ENCODE assay signal across 32 cellular contexts in genomic region chr13:111867657-111868056, GRCh38.
DNase-seq lines count a peak whose midpoint lies in the region; ATAC-seq, FAIRE-seq and TF ChIP-seq lines count a peak whose summit lies in the region.
"Had no signal": no experiment of that assay in that cellular context is flagged by ENCODE, and none has a peak within 500 bp of the region (broad histone marks: within the 10 kb centered on the region; RNA-seq: fewer than 3 reads in every experiment).

No MANE protein-coding gene starts in this region.

- H3K36me3 ChIP-seq in HepG2 (replicated peaks in 1 of 2; ENCODE audit: control insufficient read depth in 1 of 2, insufficient read depth in 2 of 2, low read length in 2 of 2) (no peaks in the 10 kb centered on the region), right lobe of liver (no peaks in the 10 kb centered on the region), K562 (ENCODE audit: control insufficient read depth, insufficient read depth, low read length) (no peaks in the 10 kb centered on the region)
- H3K36me3 ChIP-seq: BE2C; BLaER1; BLaER1 treated with 17β-estradiol and CSF1 and Interleukin-3, amounts not matched to agents 10 nM and 100 nM had no signal

- no peaks in the 10 kb centered on the region for H3K4me1 ChIP-seq in HepG2 (ENCODE audit: insufficient read depth, low read length)
- H3K4me1 ChIP-seq in right lobe of liver, result no peaks in the 10 kb centered on the region
- no peaks in the 10 kb centered on the region for H3K4me1 ChIP-seq in A549
- H3K4me1 ChIP-seq in K562 (replicated peaks in 1 of 2; ENCODE audit: control insufficient read depth in 2 of 2, insufficient read depth in 2 of 2, low read length in 2 of 2), result no peaks in the 10 kb centered on the region
- H3K4me1 ChIP-seq: BE2C; BLaER1; BLaER1 treated with 17β-estradiol and CSF1 and Interleukin-3, amounts not matched to agents 10 nM and 100 nM; Caco-2 had no signal

- POLR2A ChIA-PET in HepG2 (lab: Yijun Ruan, JAX), result no interaction called here
- POLR2A ChIA-PET in A549 (lab: Yijun Ruan, JAX), result no interaction called here
- POLR2A ChIA-PET in K562 (lab: Yijun Ruan, JAX), result no interaction called here

- TF ChIP-seq EP300 in HepG2 (IDR thresholded peaks at IDR 0.05; ENCODE audit: low read depth in 2 of 2, low read length in 2 of 2), result no peak
- no peak for TF ChIP-seq EP300 in HepG2 (CRISPR knock-in tag; IDR thresholded peaks at IDR 0.05; ENCODE audit: borderline replicate concordance)
- TF ChIP-seq EP300 in A549 (IDR thresholded peaks at IDR 0.05), result no peak
- TF ChIP-seq EP300 in K562 (IDR thresholded peaks at IDR 0.05; ENCODE audit: low read length), result no peak

- FAIRE-seq in HepG2 (lab: Jason Lieb, UNC) (no peak), A549 (lab: Jason Lieb, UNC) (no peak), K562 (lab: Jason Lieb, UNC) (no peak)
- FAIRE-seq: A204.1, D721Med had no signal

- H3K4me2 ChIP-seq in HepG2 (ENCODE audit: low read depth, low read length) (no peak overlapping the region), A549 (no peak overlapping the region), K562 (ENCODE audit: insufficient read depth, low read length) (no peak overlapping the region)
- H3K4me2 ChIP-seq: BLaER1; BLaER1 treated with 17β-estradiol and CSF1 and Interleukin-3, amounts not matched to agents 10 nM and 100 nM had no signal

- H4K20me1 ChIP-seq in HepG2 (ENCODE audit: insufficient read depth, low read length), result no peaks in the 10 kb centered on the region
- H4K20me1 ChIP-seq in K562 (replicated peaks; ENCODE audit: control insufficient read depth, insufficient read depth, low read length), result no peaks in the 10 kb centered on the region
- H4K20me1 ChIP-seq: BLaER1; BLaER1 treated with 17β-estradiol and CSF1 and Interleukin-3, amounts not matched to agents 10 nM and 100 nM had no signal

- H3K27me3 ChIP-seq in HepG2 (ENCODE audit: control insufficient read depth in 1 of 2, insufficient read depth in 2 of 2, low read length in 2 of 2) (peaks cover 2 to 35% of the 10 kb centered on the region in 2 experiments; a peak in 3 of 5 replicates), right lobe of liver (no peaks in the 10 kb centered on the region), K562 (ENCODE audit: control insufficient read depth in 2 of 2, insufficient read depth in 2 of 2, low read length in 2 of 2) (peaks cover 0 to 9% of the 10 kb centered on the region in 2 experiments; a peak in 2 of 5 replicates)
- H3K27me3 ChIP-seq: BLaER1; BLaER1 treated with 17β-estradiol and CSF1 and Interleukin-3, amounts not matched to agents 10 nM and 100 nM had no signal

- TF ChIP-seq POLR2A in HepG2 (IDR thresholded peaks at IDR 0.05; ENCODE audit: insufficient read depth in 1 of 2, low read depth in 2 of 2, low read length in 2 of 2), result no peak
- TF ChIP-seq POLR2A in right lobe of liver (IDR thresholded peaks at IDR 0.05), result no peak
- no peak for TF ChIP-seq POLR2A in A549 (IDR thresholded peaks at IDR 0.05; ENCODE audit: low read length)
- no peak for TF ChIP-seq POLR2A in K562 (conservative IDR thresholded peaks at IDR 0.05)

- H3K9me1 ChIP-seq in K562 (ENCODE audit: control insufficient read depth, insufficient read depth, low read length), result no peaks in the 10 kb centered on the region

- ATAC-seq in HepG2, result no peak
- ATAC-seq in right lobe of liver, result no peak
- ATAC-seq in A549, result no peak
- ATAC-seq in K562, result no peak
- ATAC-seq: CD8-positive, alpha-beta T cell had no signal

- intact Hi-C loops in HepG2 (cut with micrococcal nuclease; ENCODE audit: unreplicated experiment), result no loop called here
- intact Hi-C loops in right lobe of liver (cut with DNase I), result no loop called here
- intact Hi-C loops in K562 (cut with micrococcal nuclease), result no loop called here

- no peaks in the 10 kb centered on the region for H3K9me3 ChIP-seq in HepG2 (ENCODE audit: low read length)
- no peaks in the 10 kb centered on the region for H3K9me3 ChIP-seq in right lobe of liver
- H3K9me3 ChIP-seq in A549, result no peaks in the 10 kb centered on the region
- no peaks in the 10 kb centered on the region for H3K9me3 ChIP-seq in K562 (replicated peaks; ENCODE audit: control insufficient read depth, insufficient read depth, low read depth, low read length)
- H3K9me3 ChIP-seq: BE2C had no signal

- H3K79me2 ChIP-seq in HepG2 (ENCODE audit: insufficient read depth, low read length) (no peaks in the 10 kb centered on the region), K562 (ENCODE audit: control insufficient read depth, insufficient read depth, low read length) (no peaks in the 10 kb centered on the region)

- DNase-seq in HepG2 (ENCODE audit: low spot score) (no peak), right lobe of liver (no peak), A549 (ENCODE audit: low read depth in 1 of 2, low spot score in 1 of 2) (no peak), K562 (ENCODE audit: extremely low read depth in 1 of 4, low spot score in 3 of 4) (no peak), NAMALWA (ENCODE audit: low spot score) (no peak), dermis blood vessel endothelial cell (no peak)
- DNase-seq: 8988T; ACHN; AML-193; BE2C; C1 segment of cervical spinal cord; Caco-2; Calu3; CD4-positive, alpha-beta memory T cell; CD4-positive, alpha-beta T cell; CD4-positive, CD25-positive, alpha-beta regulatory T cell; CD8-positive, alpha-beta memory T cell; CD8-positive, alpha-beta T cell; COR-L47; DMS 273 treated with DMSO at 0.1 percent for 48 hours; DMS153; DMS53; DMS79; DMS79 treated with DMSO at 0.1 percent for 48 hours; DND-41; EL had no signal

- H3K9ac ChIP-seq in HepG2 (ENCODE audit: insufficient read depth, low read depth, low read length), result no peak overlapping the region
- no peak overlapping the region for H3K9ac ChIP-seq in K562 (ENCODE audit: insufficient read depth in 1 of 2, low read depth in 2 of 2, low read length in 2 of 2)
- H3K9ac ChIP-seq: BLaER1; BLaER1 treated with 17β-estradiol and CSF1 and Interleukin-3, amounts not matched to agents 10 nM and 100 nM had no signal

- H3K27ac ChIP-seq in HepG2 (ENCODE audit: extremely low read length, insufficient read depth, low read length), result no peak overlapping the region
- no peak overlapping the region for H3K27ac ChIP-seq in right lobe of liver
- H3K27ac ChIP-seq in A549, result no peak overlapping the region
- H3K27ac ChIP-seq in K562 (ENCODE audit: extremely low read depth, low read depth, low read length), result no peak overlapping the region
- H3K27ac ChIP-seq: 22Rv1; BLaER1; BLaER1 treated with 17β-estradiol and CSF1 and Interleukin-3, amounts not matched to agents 10 nM and 100 nM; C4-2B had no signal

- CTCF ChIA-PET in HepG2 (lab: Yijun Ruan, JAX; ENCODE audit: low intra/inter-chr PET ratio, low total read pairs) (no interaction called here), A549 (lab: Yijun Ruan, JAX) (interaction anchor here (1.6 to 2.1 kb wide), 2 partner anchors 12 to 14 kb away, joined by 3 to 4 read pairs; no protein-coding TSS in a partner anchor), K562 (lab: Yijun Ruan, JAX; ENCODE audit: low intra/inter-chr PET ratio) (no interaction called here)

- BruUV-seq in HepG2 (replicated peaks; lab: Mats Ljungman, UMichigan), result no TSS peak
- BruUV-seq in K562 (replicated peaks; lab: Mats Ljungman, UMichigan), result no TSS peak

- in situ Hi-C loops in HepG2 (cut with HindIII; ENCODE audit: extremely low pct_ligation_motif_present, low pct_unique_long_range_greater_than_20kb) (no loop called here), K562 (cut with MboI) (no loop called here)

- H3K4me3 ChIP-seq in HepG2 (replicated peaks in 1 of 3; ENCODE audit: insufficient read depth in 1 of 3, low read depth in 2 of 3, low read length in 3 of 3), result no peak overlapping the region
- no peak overlapping the region for H3K4me3 ChIP-seq in right lobe of liver
- no peak overlapping the region for H3K4me3 ChIP-seq in A549
- no peak overlapping the region for H3K4me3 ChIP-seq in K562
- H3K4me3 ChIP-seq: BLaER1; BLaER1 treated with 17β-estradiol and CSF1 and Interleukin-3, amounts not matched to agents 10 nM and 100 nM had no signal

- TF ChIP-seq CTCF in HepG2 (CRISPR knock-in tag; IDR thresholded peaks at IDR 0.05) (no peak), right lobe of liver (IDR thresholded peaks at IDR 0.05) (no peak), A549 (IDR thresholded peaks at IDR 0.05) (no peak), K562 (IDR thresholded peaks at IDR 0.05 in 2 of 3, conservative IDR thresholded peaks at IDR 0.05 in 1 of 3; ENCODE audit: insufficient read depth in 2 of 3, low read depth in 1 of 3, low read length in 3 of 3) (no peak)

- 0% methylated on average over 1 of the region's 1 CpG for WGBS in HepG2 (ENCODE audit: low lambda C conversion rate)
- WGBS in right lobe of liver (ENCODE audit: insufficient coverage, low coverage, low lambda C conversion rate, missing lambda C conversion rate), result 27% methylated on average over 1 of the region's 1 CpG
- 0% methylated on average over 1 of the region's 1 CpG for WGBS in A549 (ENCODE audit: missing lambda C conversion rate)
- WGBS in K562 (ENCODE audit: insufficient coverage, low coverage, missing lambda C conversion rate), result 0% methylated on average over 1 of the region's 1 CpG

- no peak for TF ChIP-seq RAD21 in HepG2 (CRISPR knock-in tag; IDR thresholded peaks at IDR 0.05)
- TF ChIP-seq RAD21 in A549 (conservative IDR thresholded peaks at IDR 0.05 in 1 of 2, IDR thresholded peaks at IDR 0.05 in 1 of 2), result no peak
- no peak for TF ChIP-seq RAD21 in K562 (CRISPR knock-in tag; conservative IDR thresholded peaks at IDR 0.05 in 1 of 2, IDR thresholded peaks at IDR 0.05 in 1 of 2)

- H2AFZ ChIP-seq in HepG2 (ENCODE audit: low read length), result no peak overlapping the region
- H2AFZ ChIP-seq in K562 (ENCODE audit: low read depth, low read length), result no peak overlapping the region

TF ChIP-seq in A549, 52 proteins besides CTCF, POLR2A, EP300 and RAD21 (continues in another document):
- TF ChIP-seq MAFK (IDR thresholded peaks at IDR 0.05; ENCODE audit: partially characterized antibody) (peak; percentile 43), CBX8 (IDR thresholded peaks at IDR 0.05) (no peak), JUNB (IDR thresholded peaks at IDR 0.05) (no peak), E2F6 (IDR thresholded peaks at IDR 0.05; ENCODE audit: borderline replicate concordance, low read depth) (no peak)

TF ChIP-seq in K562, 482 proteins besides CTCF, POLR2A, EP300 and RAD21:
- TF ChIP-seq OTX1 (CRISPR knock-in tag; IDR thresholded peaks at IDR 0.05) (no peak), ZNF316 (IDR thresholded peaks at IDR 0.05) (peak; percentile 41)

Comparison
In these comparisons a context has a peak if more than half of its experiments do, and no peak if none do; other contexts are left out.
1. Of the 241 proteins assayed by ChIP-seq in both HepG2 and K562: peak only in HepG2: MAFF and MAFK; only in K562: none; in both: none; in neither: 239.